ENCODE assay signal across 31 cellular contexts in the genomic region with DNA sequence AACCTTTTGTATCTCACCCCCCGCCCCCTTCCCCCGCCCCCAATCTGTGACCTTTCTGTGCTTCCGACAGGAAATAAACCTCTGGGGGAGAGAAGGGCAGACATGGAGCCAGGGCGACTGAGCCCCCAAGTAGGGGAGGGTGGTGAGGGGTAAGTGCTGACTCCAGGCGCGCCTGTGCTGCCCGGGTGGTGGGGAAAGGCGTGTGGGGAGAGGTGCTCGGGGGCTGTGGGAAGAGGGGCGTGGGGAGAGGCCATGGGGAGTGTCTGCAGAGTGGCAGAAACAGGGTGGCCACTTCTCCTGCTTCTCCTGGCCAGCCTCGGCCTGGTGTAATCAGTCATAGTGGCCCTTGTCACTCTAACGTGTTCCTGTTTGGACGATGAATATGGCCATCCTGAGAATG. TPM values are rescaled to one million over a fixed set of nuclear protein-coding genes. Genes with fewer than 3 reads are reported as not detected.
"Had no signal": no experiment of that assay in that cellular context is flagged by ENCODE, and none has a peak within 500 bp of the region (broad histone marks: within the 10 kb centered on the region; RNA-seq: fewer than 3 reads in every experiment).

No MANE protein-coding gene starts in this region.

- H3K9me3 Mint-ChIP-seq: activated CD4-positive, alpha-beta memory T cell treated with anti-CD3 and anti-CD28 coated beads for 36 hours; activated CD4-positive, alpha-beta T cell treated with anti-CD3 and anti-CD28 coated beads, Interleukin-2, amount 10 ng/mL, durations not matched to agents 24 days and 14 days; activated naive CD4-positive, alpha-beta T cell treated with anti-CD3 and anti-CD28 coated beads, Interleukin-2, amount 10 ng/mL, durations not matched to agents 7 days and 5 days; activated naive CD4-positive, alpha-beta T cell treated with anti-CD3 and anti-CD28 coated beads, Interleukin-2, amount 50 U/mL, for 72 hours; activated naive CD8-positive, alpha-beta T cell treated with anti-CD3 and anti-CD28 coated beads, Interleukin-2, amount 10 ng/mL, durations not matched to agents 7 days and 5 days; activated T-helper 1 cell treated with anti-CD3 and anti-CD28 coated beads, Interleukin-12 subunit alpha, Interleukin-12 subunit beta, Interleukin-2, Interleukin-4 antibody, amounts not matched to agents 30 ng/mL and 10 ng/mL and 1 ng/mL, durations not matched to agents 14 hours and 24 hours and 36 hours; activated T-helper 2 cell treated with anti-CD3 and anti-CD28 coated beads, Interferon-gamma antibody, Interleukin-2, Interleukin-4, amounts not matched to agents 10 μg/mL and 5 μg/mL and 100 μg/mL, durations not matched to agents 14 hours and 24 hours and 36 hours; brain; endodermal cell had no signal

- H3K4me3 Mint-ChIP-seq: activated CD4-positive, alpha-beta memory T cell treated with anti-CD3 and anti-CD28 coated beads for 36 hours; activated CD4-positive, alpha-beta T cell treated with anti-CD3 and anti-CD28 coated beads for 36 hours; activated CD4-positive, alpha-beta T cell treated with anti-CD3 and anti-CD28 coated beads, Interleukin-2, amount 10 ng/mL, durations not matched to agents 24 days and 14 days; activated CD8-positive, alpha-beta memory T cell treated with anti-CD3 and anti-CD28 coated beads, Interleukin-2, amount 10 ng/mL, durations not matched to agents 7 days and 5 days; activated CD8-positive, alpha-beta T cell treated with anti-CD3 and anti-CD28 coated beads, Interleukin-2, amount 10 ng/mL, durations not matched to agents 7 days and 5 days; activated naive CD4-positive, alpha-beta T cell treated with anti-CD3 and anti-CD28 coated beads, Interleukin-2, amount 10 ng/mL, durations not matched to agents 7 days and 5 days; activated naive CD8-positive, alpha-beta T cell treated with anti-CD3 and anti-CD28 coated beads, Interleukin-2, amount 10 ng/mL, durations not matched to agents 7 days and 5 days; activated T-helper 1 cell treated with anti-CD3 and anti-CD28 coated beads, Interleukin-12 subunit alpha, Interleukin-12 subunit beta, Interleukin-2, Interleukin-4 antibody, amounts not matched to agents 30 ng/mL and 10 ng/mL and 1 ng/mL, durations not matched to agents 14 hours and 24 hours and 36 hours; brain; endodermal cell had no signal

- H3K27ac ChIP-seq: ascending aorta, breast epithelium, cardiac muscle cell, colonic mucosa had no signal

- H3K4me3 ChIP-seq: ascending aorta, breast epithelium, cardiac muscle cell, colonic mucosa had no signal

- DNase-seq: activated CD4-positive, alpha-beta memory T cell treated with anti-CD3 and anti-CD28 coated beads for 36 hours; activated CD4-positive, alpha-beta T cell treated with anti-CD3 and anti-CD28 coated beads for 36 hours; activated CD4-positive, alpha-beta T cell treated with anti-CD3 and anti-CD28 coated beads, Interleukin-2, amount 10 ng/mL, durations not matched to agents 24 days and 14 days; activated CD4-positive, CD25-positive, alpha-beta regulatory T cell; activated CD4-positive, CD25-positive, alpha-beta regulatory T cell treated with anti-CD3 and anti-CD28 coated beads, Interleukin-2, amount 50 U/mL, for 72 hours; activated CD8-positive, alpha-beta memory T cell treated with anti-CD3 and anti-CD28 coated beads, Interleukin-2, amount 10 ng/mL, durations not matched to agents 7 days and 5 days; activated CD8-positive, alpha-beta memory T cell treated with anti-CD3 and anti-CD28 coated beads, Interleukin-2, amount 50 U/mL, for 4 hours; activated CD8-positive, alpha-beta T cell treated with anti-CD3 and anti-CD28 coated beads, Interleukin-2, amount 10 ng/mL, durations not matched to agents 7 days and 5 days; activated effector memory CD4-positive, alpha-beta T cell treated with anti-CD3 and anti-CD28 coated beads, Interleukin-2, amount 50 U/mL, for 16 hours; activated naive CD4-positive, alpha-beta T cell treated with anti-CD3 and anti-CD28 coated beads, Interleukin-2, amount 10 ng/mL, durations not matched to agents 7 days and 5 days; activated naive CD8-positive, alpha-beta T cell treated with anti-CD3 and anti-CD28 coated beads, Interleukin-2, amount 10 ng/mL, durations not matched to agents 7 days and 5 days; activated T-cell treated with anti-CD3 and anti-CD28 coated beads, Interleukin-2, amount 50 U/mL, for 1 hour; activated T-cell treated with anti-CD3 and anti-CD28 coated beads, Interleukin-2, amount 50 U/mL, for 48 hours; central memory CD4-positive, alpha-beta T cell; cerebellar nuclear complex; colonic mucosa; effector memory CD4-positive, alpha-beta T cell; endodermal cell; foreskin fibroblast; glutamatergic neuron; T-helper 2 cell had no signal

- H3K27me3 ChIP-seq: ascending aorta, breast epithelium had no signal

- H3K9me3 ChIP-seq: ascending aorta, breast epithelium, colonic mucosa had no signal

- H3K4me1 ChIP-seq: breast epithelium, colonic mucosa had no signal

- H3K4me1 Mint-ChIP-seq: activated CD4-positive, alpha-beta T cell treated with anti-CD3 and anti-CD28 coated beads for 36 hours; activated CD4-positive, alpha-beta T cell treated with anti-CD3 and anti-CD28 coated beads, Interleukin-2, amount 10 ng/mL, durations not matched to agents 24 days and 14 days; activated CD8-positive, alpha-beta memory T cell treated with anti-CD3 and anti-CD28 coated beads, Interleukin-2, amount 10 ng/mL, durations not matched to agents 7 days and 5 days; activated naive CD4-positive, alpha-beta T cell treated with anti-CD3 and anti-CD28 coated beads, Interleukin-2, amount 10 ng/mL, durations not matched to agents 7 days and 5 days; activated naive CD8-positive, alpha-beta T cell treated with anti-CD3 and anti-CD28 coated beads, Interleukin-2, amount 10 ng/mL, durations not matched to agents 7 days and 5 days; endodermal cell had no signal

- H3K27ac Mint-ChIP-seq: activated CD4-positive, alpha-beta memory T cell treated with anti-CD3 and anti-CD28 coated beads for 36 hours; activated CD4-positive, alpha-beta T cell treated with anti-CD3 and anti-CD28 coated beads for 36 hours; activated CD4-positive, alpha-beta T cell treated with anti-CD3 and anti-CD28 coated beads, Interleukin-2, amount 10 ng/mL, durations not matched to agents 24 days and 14 days; activated CD8-positive, alpha-beta memory T cell treated with anti-CD3 and anti-CD28 coated beads, Interleukin-2, amount 10 ng/mL, durations not matched to agents 7 days and 5 days; activated CD8-positive, alpha-beta T cell treated with anti-CD3 and anti-CD28 coated beads, Interleukin-2, amount 10 ng/mL, durations not matched to agents 7 days and 5 days; activated naive CD4-positive, alpha-beta T cell treated with anti-CD3 and anti-CD28 coated beads, Interleukin-2, amount 10 ng/mL, durations not matched to agents 7 days and 5 days; activated naive CD4-positive, alpha-beta T cell treated with anti-CD3 and anti-CD28 coated beads, Interleukin-2, amount 50 U/mL, for 72 hours; activated naive CD8-positive, alpha-beta T cell treated with anti-CD3 and anti-CD28 coated beads, Interleukin-2, amount 10 ng/mL, durations not matched to agents 7 days and 5 days; activated T-helper 1 cell treated with anti-CD3 and anti-CD28 coated beads, Interleukin-12 subunit alpha, Interleukin-12 subunit beta, Interleukin-2, Interleukin-4 antibody, amounts not matched to agents 30 ng/mL and 10 ng/mL and 1 ng/mL, durations not matched to agents 14 hours and 24 hours and 36 hours; activated T-helper 2 cell treated with anti-CD3 and anti-CD28 coated beads, Interferon-gamma antibody, Interleukin-2, Interleukin-4, amounts not matched to agents 10 μg/mL and 5 μg/mL and 100 μg/mL, durations not matched to agents 14 hours and 24 hours and 36 hours; brain; endodermal cell had no signal

- ATAC-seq: activated CD4-positive, alpha-beta T cell treated with anti-CD3 and anti-CD28 coated beads for 36 hours; activated CD8-positive, alpha-beta memory T cell treated with anti-CD3 and anti-CD28 coated beads, Interleukin-2, amount 10 ng/mL, durations not matched to agents 7 days and 5 days; activated CD8-positive, alpha-beta T cell treated with anti-CD3 and anti-CD28 coated beads, Interleukin-2, amount 10 ng/mL, durations not matched to agents 7 days and 5 days; activated naive CD4-positive, alpha-beta T cell treated with anti-CD3 and anti-CD28 coated beads, Interleukin-2, amount 50 U/mL, for 72 hours; esophagus mucosa had no signal

- H3K36me3 Mint-ChIP-seq: activated naive CD4-positive, alpha-beta T cell treated with anti-CD3 and anti-CD28 coated beads, Interleukin-2, amount 10 ng/mL, durations not matched to agents 7 days and 5 days; activated naive CD4-positive, alpha-beta T cell treated with anti-CD3 and anti-CD28 coated beads, Interleukin-2, amount 50 U/mL, for 72 hours; activated naive CD8-positive, alpha-beta T cell treated with anti-CD3 and anti-CD28 coated beads, Interleukin-2, amount 10 ng/mL, durations not matched to agents 7 days and 5 days had no signal

RNA-seq across cellular contexts. Expression of a gene that starts 8.0 kb away (rescaled TPM):
- total RNA-seq: activated CD4-positive, alpha-beta T cell treated with anti-CD3 and anti-CD28 coated beads for 36 hours; activated CD4-positive, alpha-beta T cell treated with anti-CD3 and anti-CD28 coated beads, Interleukin-2, amount 10 ng/mL, durations not matched to agents 24 days and 14 days; activated CD8-positive, alpha-beta memory T cell treated with anti-CD3 and anti-CD28 coated beads, Interleukin-2, amount 10 ng/mL, durations not matched to agents 7 days and 5 days; activated CD8-positive, alpha-beta T cell treated with anti-CD3 and anti-CD28 coated beads, Interleukin-2, amount 10 ng/mL, durations not matched to agents 7 days and 5 days; activated naive CD8-positive, alpha-beta T cell treated with anti-CD3 and anti-CD28 coated beads, Interleukin-2, amount 10 ng/mL, durations not matched to agents 7 days and 5 days; activated T-helper 2 cell treated with anti-CD3 and anti-CD28 coated beads, Interferon-gamma antibody, Interleukin-2, Interleukin-4, amounts not matched to agents 10 μg/mL and 5 μg/mL and 100 μg/mL, durations not matched to agents 14 hours and 24 hours and 36 hours; ascending aorta; T-helper 1 cell treated with Interleukin-12 subunit alpha and Interleukin-12 subunit beta and Interleukin-4 antibody, amounts not matched to agents 30 ng/mL and 1 ng/mL, for 36 hours had no signal

RNA-seq across cellular contexts. Expression of a gene that starts 34.5 kb away (rescaled TPM):
- total RNA-seq: ascending aorta, dermis microvascular lymphatic vessel endothelial cell had no signal
